Comparison of ENCODE assay signal across 9 cellular contexts in the genomic region with DNA sequence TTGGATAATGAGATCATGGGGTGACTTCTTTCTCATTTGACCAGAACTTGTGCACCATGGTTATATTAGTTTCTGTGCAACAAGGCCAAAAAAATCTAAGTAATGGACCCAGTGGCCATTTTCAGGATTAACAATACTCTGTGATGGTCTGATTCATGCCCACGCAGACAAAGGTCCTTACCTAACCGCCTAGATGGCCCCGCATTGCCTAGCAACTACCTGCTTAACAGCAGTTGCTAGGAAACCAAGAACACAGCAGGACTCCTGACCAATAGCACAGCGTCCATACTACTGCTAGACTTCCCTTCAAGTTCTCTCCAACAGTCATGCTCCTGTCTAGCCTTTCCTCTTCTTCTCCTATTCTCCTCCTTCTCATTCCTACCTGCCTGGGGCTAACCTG. TPM values are rescaled to one million over a fixed set of nuclear protein-coding genes. Genes with fewer than 3 reads are reported as not detected.
A peak's percentile ranks its signal among the peaks of the same experiment; 100 is the strongest.
DNase-seq lines count a peak whose midpoint lies in the region; ATAC-seq and TF ChIP-seq lines count a peak whose summit lies in the region.
"Had no signal": no experiment of that assay in that cellular context is flagged by ENCODE, and none has a peak within 500 bp of the region (broad histone marks: within the 10 kb centered on the region; RNA-seq: fewer than 3 reads in every experiment).

No MANE protein-coding gene starts in this region.

- DNase-seq in WERI-Rb-1 (peak; percentile 19), iris pigment epithelial cell (ENCODE audit: low read depth) (peak; percentile 79), natural killer cell (no peak), transverse colon (no peak), Calu3 (no peak)

- H3K79me2 ChIP-seq in ACC112 (ENCODE audit: control insufficient read depth, insufficient read depth, low read length, unreplicated experiment), result no peaks in the 10 kb centered on the region

- no peak overlapping the region for H3K4me3 Mint-ChIP-seq in IgD-negative memory B cell
- H3K4me3 Mint-ChIP-seq in natural killer cell, result no peak overlapping the region
- no peak overlapping the region for H3K4me3 Mint-ChIP-seq in Calu3 (ENCODE audit: low read depth, unreplicated experiment)

- BruUV-seq in Calu3 (replicated peaks; lab: Mats Ljungman, UMichigan), result no TSS peak

- no peak for TF ChIP-seq POLR2A in transverse colon (IDR thresholded peaks at IDR 0.05)

- H3K9me3 ChIP-seq in WERI-Rb-1 (ENCODE audit: severe bottlenecking) (no peaks in the 10 kb centered on the region), transverse colon (no peaks in the 10 kb centered on the region)
- H3K9me3 ChIP-seq: BLaER1 treated with 17β-estradiol and CSF1 and Interleukin-3, amounts not matched to agents 10 nM and 100 nM had no signal

- H3K27me3 ChIP-seq in ACC112 (ENCODE audit: insufficient read depth, low read length) (no peaks in the 10 kb centered on the region), WERI-Rb-1 (ENCODE audit: insufficient read depth, low read depth, severe bottlenecking) (no peaks in the 10 kb centered on the region), transverse colon (no peaks in the 10 kb centered on the region)
- H3K27me3 ChIP-seq: BLaER1 treated with 17β-estradiol and CSF1 and Interleukin-3, amounts not matched to agents 10 nM and 100 nM had no signal

- in situ Hi-C loops in transverse colon (cut with MboI; ENCODE audit: low pct_ligation_motif_present in 1 of 4, low pct_unique_long_range_greater_than_20kb in 1 of 4, low sequenced_read_pairs in 3 of 4), result no loop called here

- no peak for ATAC-seq in natural killer cell
- no peak for ATAC-seq in GM18873 (IDR thresholded peaks at IDR 0.05; ENCODE audit: low FRiP score, unreplicated experiment)

- CTCF ChIA-PET in Calu3 (lab: Charles Lee), result interaction anchor here (0.6 kb wide), 1 partner anchor 13 kb away, joined by 4 read pairs; no protein-coding TSS in a partner anchor

- no peak overlapping the region for H2AFZ ChIP-seq in ACC112 (ENCODE audit: low read length, unreplicated experiment)

- H3K36me3 Mint-ChIP-seq in IgD-negative memory B cell (peaks cover 3% of the 10 kb centered on the region), natural killer cell (no peaks in the 10 kb centered on the region), Calu3 (ENCODE audit: insufficient read depth, unreplicated experiment) (no peaks in the 10 kb centered on the region)

- H3K27me3 Mint-ChIP-seq in IgD-negative memory B cell, result no peaks in the 10 kb centered on the region
- H3K27me3 Mint-ChIP-seq in natural killer cell (ENCODE audit: low read depth in 2 of 2), result no peaks in the 10 kb centered on the region
- H3K27me3 Mint-ChIP-seq in Calu3 (ENCODE audit: unreplicated experiment), result peaks cover 53% of the 10 kb centered on the region

- H3K4me1 Mint-ChIP-seq in IgD-negative memory B cell, result peaks cover 2 to 8% (median 6%) of the 10 kb centered on the region in 3 donors
- peaks cover 24 to 27% of the 10 kb centered on the region in 2 donors for H3K4me1 Mint-ChIP-seq in natural killer cell
- H3K4me1 Mint-ChIP-seq in Calu3 (ENCODE audit: low read depth, unreplicated experiment), result no peaks in the 10 kb centered on the region

- H3K36me3 ChIP-seq in ACC112 (ENCODE audit: insufficient read depth, low read length) (peaks cover 8% of the 10 kb centered on the region), WERI-Rb-1 (no peaks in the 10 kb centered on the region), transverse colon (no peaks in the 10 kb centered on the region)

- no peak for TF ChIP-seq CTCF in WERI-Rb-1 (IDR thresholded peaks at IDR 0.05; ENCODE audit: low read depth, low read length)
- no peak for TF ChIP-seq CTCF in natural killer cell (IDR thresholded peaks at IDR 0.05)
- TF ChIP-seq CTCF in transverse colon (IDR thresholded peaks at IDR 0.05), result no peak
- no peak for TF ChIP-seq CTCF in Calu3 (IDR thresholded peaks at IDR 0.05; ENCODE audit: unreplicated experiment)

- intact Hi-C loops in natural killer cell (cut with micrococcal nuclease), result no loop called here
- intact Hi-C loops in transverse colon (cut with DNase I; ENCODE audit: low total_unique reads), result no loop called here
- intact Hi-C loops in Calu3 (cut with micrococcal nuclease; ENCODE audit: unreplicated experiment), result no loop called here

- H3K4me1 ChIP-seq in ACC112 (ENCODE audit: control insufficient read depth, insufficient read depth, low read length, unreplicated experiment) (peaks cover 13% of the 10 kb centered on the region), transverse colon (no peaks in the 10 kb centered on the region)

- H3K4me3 ChIP-seq in ACC112 (ENCODE audit: low read depth, low read length) (no peak overlapping the region), WERI-Rb-1 (ENCODE audit: low read depth, low read length) (no peak overlapping the region), transverse colon (no peak overlapping the region)
- H3K4me3 ChIP-seq: BLaER1 treated with 17β-estradiol and CSF1 and Interleukin-3, amounts not matched to agents 10 nM and 100 nM had no signal

- H3K9me3 Mint-ChIP-seq in IgD-negative memory B cell, result no peaks in the 10 kb centered on the region
- H3K9me3 Mint-ChIP-seq in natural killer cell, result peaks cover 0 to 3% of the 10 kb centered on the region in 2 donors
- H3K9me3 Mint-ChIP-seq in Calu3 (ENCODE audit: low read depth, unreplicated experiment), result peaks cover 3% of the 10 kb centered on the region

- TF ChIP-seq EP300 in transverse colon (IDR thresholded peaks at IDR 0.05; ENCODE audit: low read depth), result no peak

- 33 to 51% methylated on average over 3 to 4 of the region's 4 CpGs for WGBS in transverse colon (ENCODE audit: low coverage in 1 of 2), 2 donors

- H3K27ac ChIP-seq in ACC112 (ENCODE audit: low read depth, low read length), result peak overlapping the region; percentile 74
- H3K27ac ChIP-seq in WERI-Rb-1, result no peak overlapping the region
- H3K27ac ChIP-seq in transverse colon, result no peak overlapping the region
- H3K27ac ChIP-seq: BLaER1 treated with 17β-estradiol and CSF1 and Interleukin-3, amounts not matched to agents 10 nM and 100 nM had no signal

- H3K27ac Mint-ChIP-seq in IgD-negative memory B cell (peak overlapping the region in 2 of 3 donors; percentile 36 to 44), natural killer cell (no peak overlapping the region), Calu3 (ENCODE audit: unreplicated experiment) (no peak overlapping the region)

RNA-seq across cellular contexts. Expression of a gene that starts 22.5 kb away (rescaled TPM):
- polyA plus RNA-seq in IgD-negative memory B cell, result 16.1 TPM
- 10 to 100 TPM; 26.8 to 35.3 (median 29.3) TPM for total RNA-seq in natural killer cell
- total RNA-seq in transverse colon, result 10 to 100 TPM in 3 of 4 donors, 1 to 10 TPM in 1; 5.6 to 19.1 (median 12.9) TPM
- total RNA-seq in Calu3 (2022), result 13.6 and 15.9 TPM in 2 replicates

RNA-seq across cellular contexts. Expression of a gene that starts 22.9 kb away (rescaled TPM):
- polyA plus RNA-seq in IgD-negative memory B cell, result 66.7 TPM
- total RNA-seq in natural killer cell, result 100 to 1,000 TPM in 1 of 3 donors, 10 to 100 TPM in 2; 86.0 to 105 (median 94.3) TPM
- total RNA-seq in transverse colon, result 10 to 100 TPM in 2 of 4 donors, 1 to 10 TPM in 2; 4.6 to 37.5 (median 21.7) TPM
- 52.4 and 56.7 TPM in 2 replicates for total RNA-seq in Calu3 (2022)

RNA-seq across cellular contexts. Expression of a gene that starts 40.1 kb away (rescaled TPM):
- 1.1 TPM for polyA plus RNA-seq in IgD-negative memory B cell
- total RNA-seq in natural killer cell (1 to 10 TPM; 5.5 to 8.8 (median 7.7) TPM), transverse colon (10 to 100 TPM in 2 of 4 donors, 1 to 10 TPM in 2; 3.0 to 11.1 (median 9.4) TPM), Calu3 (2022) (17.5 and 19.0 TPM in 2 replicates)

Comparison
In these comparisons a context has a peak if more than half of its experiments do, and no peak if none do; other contexts are left out.
1. H3K27ac Mint-ChIP-seq: peak in IgD-negative memory B cell (2 of 3); none in natural killer cell (0 of 2) and Calu3 (single experiment).
2. DNase-seq: peak in WERI-Rb-1 (single experiment) and iris pigment epithelial cell (single experiment); none in natural killer cell (single experiment), transverse colon (single experiment) and Calu3 (single experiment).